1 cellular context compared by ENCODE assay signal in the genomic region with DNA sequence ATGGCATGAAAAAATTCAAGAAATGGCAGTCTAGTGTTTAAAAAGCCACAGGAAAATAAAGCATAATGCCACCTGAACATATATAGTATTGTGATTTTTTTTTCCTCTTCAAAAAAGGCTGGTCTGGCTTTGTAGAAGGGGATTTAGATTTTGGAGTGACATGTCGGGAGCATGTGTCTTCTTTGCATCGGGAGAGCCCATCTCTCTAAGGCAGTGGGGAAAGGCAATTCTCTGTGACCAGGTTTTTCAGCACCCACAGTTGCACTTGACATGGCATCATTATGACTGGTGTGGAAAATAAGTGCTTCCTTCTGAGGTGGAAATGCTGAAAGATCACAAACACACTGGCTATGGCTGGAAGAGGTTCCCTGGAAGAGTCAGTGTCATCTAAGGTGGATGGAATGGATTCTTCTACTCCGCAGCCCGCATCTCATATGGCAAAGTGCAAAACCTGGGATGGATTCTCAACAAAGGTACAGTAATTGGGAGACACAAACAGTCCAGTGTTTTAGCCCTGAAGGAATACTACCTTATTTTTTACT.
A peak's percentile ranks its signal among the peaks of the same experiment; 100 is the strongest.
TF ChIP-seq lines count a peak whose summit lies in the region.

No MANE protein-coding gene starts in this region.

TF ChIP-seq in HepG2, 621 proteins besides CTCF, POLR2A, EP300 and RAD21 (continued from another document and continues in another):
- TF ChIP-seq, protein P1, sequence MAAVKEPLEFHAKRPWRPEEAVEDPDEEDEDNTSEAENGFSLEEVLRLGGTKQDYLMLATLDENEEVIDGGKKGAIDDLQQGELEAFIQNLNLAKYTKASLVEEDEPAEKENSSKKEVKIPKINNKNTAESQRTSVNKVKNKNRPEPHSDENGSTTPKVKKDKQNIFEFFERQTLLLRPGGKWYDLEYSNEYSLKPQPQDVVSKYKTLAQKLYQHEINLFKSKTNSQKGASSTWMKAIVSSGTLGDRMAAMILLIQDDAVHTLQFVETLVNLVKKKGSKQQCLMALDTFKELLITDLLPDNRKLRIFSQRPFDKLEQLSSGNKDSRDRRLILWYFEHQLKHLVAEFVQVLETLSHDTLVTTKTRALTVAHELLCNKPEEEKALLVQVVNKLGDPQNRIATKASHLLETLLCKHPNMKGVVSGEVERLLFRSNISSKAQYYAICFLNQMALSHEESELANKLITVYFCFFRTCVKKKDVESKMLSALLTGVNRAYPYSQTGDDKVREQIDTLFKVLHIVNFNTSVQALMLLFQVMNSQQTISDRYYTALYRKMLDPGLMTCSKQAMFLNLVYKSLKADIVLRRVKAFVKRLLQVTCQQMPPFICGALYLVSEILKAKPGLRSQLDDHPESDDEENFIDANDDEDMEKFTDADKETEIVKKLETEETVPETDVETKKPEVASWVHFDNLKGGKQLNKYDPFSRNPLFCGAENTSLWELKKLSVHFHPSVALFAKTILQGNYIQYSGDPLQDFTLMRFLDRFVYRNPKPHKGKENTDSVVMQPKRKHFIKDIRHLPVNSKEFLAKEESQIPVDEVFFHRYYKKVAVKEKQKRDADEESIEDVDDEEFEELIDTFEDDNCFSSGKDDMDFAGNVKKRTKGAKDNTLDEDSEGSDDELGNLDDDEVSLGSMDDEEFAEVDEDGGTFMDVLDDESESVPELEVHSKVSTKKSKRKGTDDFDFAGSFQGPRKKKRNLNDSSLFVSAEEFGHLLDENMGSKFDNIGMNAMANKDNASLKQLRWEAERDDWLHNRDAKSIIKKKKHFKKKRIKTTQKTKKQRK (IDR thresholded peaks at IDR 0.05; ENCODE audit: low read length): no peak
- TF ChIP-seq, protein P2, sequence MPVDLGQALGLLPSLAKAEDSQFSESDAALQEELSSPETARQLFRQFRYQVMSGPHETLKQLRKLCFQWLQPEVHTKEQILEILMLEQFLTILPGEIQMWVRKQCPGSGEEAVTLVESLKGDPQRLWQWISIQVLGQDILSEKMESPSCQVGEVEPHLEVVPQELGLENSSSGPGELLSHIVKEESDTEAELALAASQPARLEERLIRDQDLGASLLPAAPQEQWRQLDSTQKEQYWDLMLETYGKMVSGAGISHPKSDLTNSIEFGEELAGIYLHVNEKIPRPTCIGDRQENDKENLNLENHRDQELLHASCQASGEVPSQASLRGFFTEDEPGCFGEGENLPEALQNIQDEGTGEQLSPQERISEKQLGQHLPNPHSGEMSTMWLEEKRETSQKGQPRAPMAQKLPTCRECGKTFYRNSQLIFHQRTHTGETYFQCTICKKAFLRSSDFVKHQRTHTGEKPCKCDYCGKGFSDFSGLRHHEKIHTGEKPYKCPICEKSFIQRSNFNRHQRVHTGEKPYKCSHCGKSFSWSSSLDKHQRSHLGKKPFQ (CRISPR knock-in tag; IDR thresholded peaks at IDR 0.05; ENCODE audit: insufficient replicate concordance): no peak
- TF ChIP-seq, protein P3, sequence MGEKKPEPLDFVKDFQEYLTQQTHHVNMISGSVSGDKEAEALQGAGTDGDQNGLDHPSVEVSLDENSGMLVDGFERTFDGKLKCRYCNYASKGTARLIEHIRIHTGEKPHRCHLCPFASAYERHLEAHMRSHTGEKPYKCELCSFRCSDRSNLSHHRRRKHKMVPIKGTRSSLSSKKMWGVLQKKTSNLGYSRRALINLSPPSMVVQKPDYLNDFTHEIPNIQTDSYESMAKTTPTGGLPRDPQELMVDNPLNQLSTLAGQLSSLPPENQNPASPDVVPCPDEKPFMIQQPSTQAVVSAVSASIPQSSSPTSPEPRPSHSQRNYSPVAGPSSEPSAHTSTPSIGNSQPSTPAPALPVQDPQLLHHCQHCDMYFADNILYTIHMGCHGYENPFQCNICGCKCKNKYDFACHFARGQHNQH (CRISPR knock-in tag; IDR thresholded peaks at IDR 0.05): 0 out of 2 replicates have a peak, but pooled peaks have one; percentile 31
- no peak for TF ChIP-seq ZNF883 (CRISPR knock-in tag; IDR thresholded peaks at IDR 0.05; ENCODE audit: not compliant biosample characterization)
- TF ChIP-seq TGIF2 (CRISPR knock-in tag; IDR thresholded peaks at IDR 0.05): no peak; the same call in 1 of the 2 replicates
- no peak for TF ChIP-seq SCMH1 (CRISPR knock-in tag; IDR thresholded peaks at IDR 0.05; ENCODE audit: borderline replicate concordance)
- peak; percentile 39; the same call in 1 of the 2 replicates for TF ChIP-seq PHF21A (CRISPR knock-in tag; IDR thresholded peaks at IDR 0.05)
- TF ChIP-seq, protein P4, sequence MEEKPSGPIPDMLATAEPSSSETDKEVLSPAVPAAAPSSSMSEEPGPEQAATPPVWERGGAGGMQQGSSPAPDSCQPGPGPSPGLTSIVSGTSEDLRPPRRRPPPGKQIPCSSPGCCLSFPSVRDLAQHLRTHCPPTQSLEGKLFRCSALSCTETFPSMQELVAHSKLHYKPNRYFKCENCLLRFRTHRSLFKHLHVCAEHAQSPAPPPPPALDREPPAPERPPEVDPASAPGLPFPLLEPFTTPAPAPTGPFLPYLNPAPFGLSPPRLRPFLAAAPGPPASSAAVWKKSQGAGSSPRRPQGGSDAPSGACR (CRISPR knock-in tag; IDR thresholded peaks at IDR 0.05): 0 out of 2 replicates have a peak, but pooled peaks have one; percentile 33
- TF ChIP-seq ZNF251 (CRISPR knock-in tag; IDR thresholded peaks at IDR 0.05): no peak
- TF ChIP-seq PAX8 (CRISPR knock-in tag; IDR thresholded peaks at IDR 0.05; ENCODE audit: borderline replicate concordance): no peak
- TF ChIP-seq, protein P5, sequence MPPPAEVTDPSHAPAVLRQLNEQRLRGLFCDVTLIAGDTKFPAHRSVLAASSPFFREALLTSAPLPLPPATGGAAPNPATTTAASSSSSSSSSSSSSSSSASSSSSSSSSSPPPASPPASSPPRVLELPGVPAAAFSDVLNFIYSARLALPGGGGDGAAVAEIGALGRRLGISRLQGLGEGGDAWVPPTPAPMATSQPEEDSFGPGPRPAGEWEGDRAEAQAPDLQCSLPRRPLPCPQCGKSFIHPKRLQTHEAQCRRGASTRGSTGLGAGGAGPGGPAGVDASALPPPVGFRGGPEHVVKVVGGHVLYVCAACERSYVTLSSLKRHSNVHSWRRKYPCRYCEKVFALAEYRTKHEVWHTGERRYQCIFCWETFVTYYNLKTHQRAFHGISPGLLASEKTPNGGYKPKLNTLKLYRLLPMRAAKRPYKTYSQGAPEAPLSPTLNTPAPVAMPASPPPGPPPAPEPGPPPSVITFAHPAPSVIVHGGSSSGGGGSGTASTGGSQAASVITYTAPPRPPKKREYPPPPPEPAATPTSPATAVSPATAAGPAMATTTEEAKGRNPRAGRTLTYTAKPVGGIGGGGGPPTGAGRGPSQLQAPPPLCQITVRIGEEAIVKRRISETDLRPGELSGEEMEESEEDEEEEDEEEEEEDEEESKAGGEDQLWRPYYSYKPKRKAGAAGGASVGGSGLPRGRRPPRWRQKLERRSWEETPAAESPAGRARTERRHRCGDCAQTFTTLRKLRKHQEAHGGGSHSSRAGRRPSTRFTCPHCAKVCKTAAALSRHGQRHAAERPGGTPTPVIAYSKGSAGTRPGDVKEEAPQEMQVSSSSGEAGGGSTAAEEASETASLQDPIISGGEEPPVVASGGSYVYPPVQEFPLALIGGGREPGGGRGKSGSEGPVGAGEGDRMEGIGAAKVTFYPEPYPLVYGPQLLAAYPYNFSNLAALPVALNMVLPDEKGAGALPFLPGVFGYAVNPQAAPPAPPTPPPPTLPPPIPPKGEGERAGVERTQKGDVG (CRISPR knock-in tag; IDR thresholded peaks at IDR 0.05; ENCODE audit: borderline replicate concordance): no peak
- TF ChIP-seq ZNF674 (CRISPR knock-in tag; IDR thresholded peaks at IDR 0.05; ENCODE audit: low read depth): no peak
- no peak for TF ChIP-seq RXRA (CRISPR knock-in tag; IDR thresholded peaks at IDR 0.05)
- TF ChIP-seq, protein P6, sequence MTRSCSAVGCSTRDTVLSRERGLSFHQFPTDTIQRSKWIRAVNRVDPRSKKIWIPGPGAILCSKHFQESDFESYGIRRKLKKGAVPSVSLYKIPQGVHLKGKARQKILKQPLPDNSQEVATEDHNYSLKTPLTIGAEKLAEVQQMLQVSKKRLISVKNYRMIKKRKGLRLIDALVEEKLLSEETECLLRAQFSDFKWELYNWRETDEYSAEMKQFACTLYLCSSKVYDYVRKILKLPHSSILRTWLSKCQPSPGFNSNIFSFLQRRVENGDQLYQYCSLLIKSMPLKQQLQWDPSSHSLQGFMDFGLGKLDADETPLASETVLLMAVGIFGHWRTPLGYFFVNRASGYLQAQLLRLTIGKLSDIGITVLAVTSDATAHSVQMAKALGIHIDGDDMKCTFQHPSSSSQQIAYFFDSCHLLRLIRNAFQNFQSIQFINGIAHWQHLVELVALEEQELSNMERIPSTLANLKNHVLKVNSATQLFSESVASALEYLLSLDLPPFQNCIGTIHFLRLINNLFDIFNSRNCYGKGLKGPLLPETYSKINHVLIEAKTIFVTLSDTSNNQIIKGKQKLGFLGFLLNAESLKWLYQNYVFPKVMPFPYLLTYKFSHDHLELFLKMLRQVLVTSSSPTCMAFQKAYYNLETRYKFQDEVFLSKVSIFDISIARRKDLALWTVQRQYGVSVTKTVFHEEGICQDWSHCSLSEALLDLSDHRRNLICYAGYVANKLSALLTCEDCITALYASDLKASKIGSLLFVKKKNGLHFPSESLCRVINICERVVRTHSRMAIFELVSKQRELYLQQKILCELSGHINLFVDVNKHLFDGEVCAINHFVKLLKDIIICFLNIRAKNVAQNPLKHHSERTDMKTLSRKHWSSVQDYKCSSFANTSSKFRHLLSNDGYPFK (CRISPR knock-in tag; IDR thresholded peaks at IDR 0.05; ENCODE audit: borderline replicate concordance): no peak
- TF ChIP-seq ETV5 (CRISPR knock-in tag; IDR thresholded peaks at IDR 0.05; ENCODE audit: borderline replicate concordance): no peak
- TF ChIP-seq, protein P7, sequence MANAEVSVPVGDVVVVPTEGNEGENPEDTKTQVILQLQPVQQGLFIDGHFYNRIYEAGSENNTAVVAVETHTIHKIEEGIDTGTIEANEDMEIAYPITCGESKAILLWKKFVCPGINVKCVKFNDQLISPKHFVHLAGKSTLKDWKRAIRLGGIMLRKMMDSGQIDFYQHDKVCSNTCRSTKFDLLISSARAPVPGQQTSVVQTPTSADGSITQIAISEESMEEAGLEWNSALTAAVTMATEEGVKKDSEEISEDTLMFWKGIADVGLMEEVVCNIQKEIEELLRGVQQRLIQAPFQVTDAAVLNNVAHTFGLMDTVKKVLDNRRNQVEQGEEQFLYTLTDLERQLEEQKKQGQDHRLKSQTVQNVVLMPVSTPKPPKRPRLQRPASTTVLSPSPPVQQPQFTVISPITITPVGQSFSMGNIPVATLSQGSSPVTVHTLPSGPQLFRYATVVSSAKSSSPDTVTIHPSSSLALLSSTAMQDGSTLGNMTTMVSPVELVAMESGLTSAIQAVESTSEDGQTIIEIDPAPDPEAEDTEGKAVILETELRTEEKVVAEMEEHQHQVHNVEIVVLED (CRISPR knock-in tag; IDR thresholded peaks at IDR 0.05; ENCODE audit: borderline replicate concordance): peak; percentile 67; the same call in 1 of the 2 replicates
- TF ChIP-seq, protein P8, sequence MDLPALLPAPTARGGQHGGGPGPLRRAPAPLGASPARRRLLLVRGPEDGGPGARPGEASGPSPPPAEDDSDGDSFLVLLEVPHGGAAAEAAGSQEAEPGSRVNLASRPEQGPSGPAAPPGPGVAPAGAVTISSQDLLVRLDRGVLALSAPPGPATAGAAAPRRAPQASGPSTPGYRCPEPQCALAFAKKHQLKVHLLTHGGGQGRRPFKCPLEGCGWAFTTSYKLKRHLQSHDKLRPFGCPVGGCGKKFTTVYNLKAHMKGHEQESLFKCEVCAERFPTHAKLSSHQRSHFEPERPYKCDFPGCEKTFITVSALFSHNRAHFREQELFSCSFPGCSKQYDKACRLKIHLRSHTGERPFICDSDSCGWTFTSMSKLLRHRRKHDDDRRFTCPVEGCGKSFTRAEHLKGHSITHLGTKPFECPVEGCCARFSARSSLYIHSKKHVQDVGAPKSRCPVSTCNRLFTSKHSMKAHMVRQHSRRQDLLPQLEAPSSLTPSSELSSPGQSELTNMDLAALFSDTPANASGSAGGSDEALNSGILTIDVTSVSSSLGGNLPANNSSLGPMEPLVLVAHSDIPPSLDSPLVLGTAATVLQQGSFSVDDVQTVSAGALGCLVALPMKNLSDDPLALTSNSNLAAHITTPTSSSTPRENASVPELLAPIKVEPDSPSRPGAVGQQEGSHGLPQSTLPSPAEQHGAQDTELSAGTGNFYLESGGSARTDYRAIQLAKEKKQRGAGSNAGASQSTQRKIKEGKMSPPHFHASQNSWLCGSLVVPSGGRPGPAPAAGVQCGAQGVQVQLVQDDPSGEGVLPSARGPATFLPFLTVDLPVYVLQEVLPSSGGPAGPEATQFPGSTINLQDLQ (CRISPR knock-in tag; IDR thresholded peaks at IDR 0.05): no peak
- TF ChIP-seq, protein P9, sequence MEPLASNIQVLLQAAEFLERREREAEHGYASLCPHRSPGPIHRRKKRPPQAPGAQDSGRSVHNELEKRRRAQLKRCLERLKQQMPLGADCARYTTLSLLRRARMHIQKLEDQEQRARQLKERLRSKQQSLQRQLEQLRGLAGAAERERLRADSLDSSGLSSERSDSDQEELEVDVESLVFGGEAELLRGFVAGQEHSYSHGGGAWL (CRISPR knock-in tag; IDR thresholded peaks at IDR 0.05): no peak
- peak; percentile 44 for TF ChIP-seq SKI (IDR thresholded peaks at IDR 0.05; ENCODE audit: partially characterized antibody)
- TF ChIP-seq PHF8 (CRISPR knock-in tag; IDR thresholded peaks at IDR 0.05): no peak
- TF ChIP-seq ZNF24 (IDR thresholded peaks at IDR 0.05): no peak
- TF ChIP-seq, protein P10, sequence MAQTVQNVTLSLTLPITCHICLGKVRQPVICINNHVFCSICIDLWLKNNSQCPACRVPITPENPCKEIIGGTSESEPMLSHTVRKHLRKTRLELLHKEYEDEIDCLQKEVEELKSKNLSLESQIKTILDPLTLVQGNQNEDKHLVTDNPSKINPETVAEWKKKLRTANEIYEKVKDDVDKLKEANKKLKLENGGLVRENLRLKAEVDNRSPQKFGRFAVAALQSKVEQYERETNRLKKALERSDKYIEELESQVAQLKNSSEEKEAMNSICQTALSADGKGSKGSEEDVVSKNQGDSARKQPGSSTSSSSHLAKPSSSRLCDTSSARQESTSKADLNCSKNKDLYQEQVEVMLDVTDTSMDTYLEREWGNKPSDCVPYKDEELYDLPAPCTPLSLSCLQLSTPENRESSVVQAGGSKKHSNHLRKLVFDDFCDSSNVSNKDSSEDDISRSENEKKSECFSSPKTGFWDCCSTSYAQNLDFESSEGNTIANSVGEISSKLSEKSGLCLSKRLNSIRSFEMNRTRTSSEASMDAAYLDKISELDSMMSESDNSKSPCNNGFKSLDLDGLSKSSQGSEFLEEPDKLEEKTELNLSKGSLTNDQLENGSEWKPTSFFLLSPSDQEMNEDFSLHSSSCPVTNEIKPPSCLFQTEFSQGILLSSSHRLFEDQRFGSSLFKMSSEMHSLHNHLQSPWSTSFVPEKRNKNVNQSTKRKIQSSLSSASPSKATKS (CRISPR knock-in tag; IDR thresholded peaks at IDR 0.05): no peak
- no peak for TF ChIP-seq ZNF605 (CRISPR knock-in tag; IDR thresholded peaks at IDR 0.05)
- TF ChIP-seq, protein P11, sequence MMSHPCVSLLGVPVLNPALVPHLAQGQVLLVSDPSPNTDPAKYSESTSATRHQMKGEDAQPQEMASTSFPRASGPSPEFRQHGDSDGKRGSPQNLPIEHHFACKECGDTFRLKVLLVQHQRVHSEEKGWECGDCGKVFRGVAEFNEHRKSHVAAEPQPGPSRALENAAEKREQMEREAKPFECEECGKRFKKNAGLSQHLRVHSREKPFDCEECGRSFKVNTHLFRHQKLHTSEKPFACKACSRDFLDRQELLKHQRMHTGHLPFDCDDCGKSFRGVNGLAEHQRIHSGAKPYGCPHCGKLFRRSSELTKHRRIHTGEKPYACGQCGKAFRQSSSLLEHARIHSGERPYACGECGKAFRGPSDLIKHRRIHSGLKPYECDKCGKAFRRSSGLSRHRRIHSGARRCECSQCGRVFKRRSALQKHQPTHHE (CRISPR knock-in tag; IDR thresholded peaks at IDR 0.05; ENCODE audit: borderline replicate concordance): no peak
- TF ChIP-seq SYNCRIP (IDR thresholded peaks at IDR 0.05; ENCODE audit: insufficient read depth, low read depth, low read length): no peak
- no peak for TF ChIP-seq ZFY (CRISPR knock-in tag; IDR thresholded peaks at IDR 0.05)
- no peak for TF ChIP-seq ARHGAP35 (CRISPR knock-in tag; IDR thresholded peaks at IDR 0.05; ENCODE audit: borderline replicate concordance)
- peak; percentile 69; the same call in 1 of the 2 replicates for TF ChIP-seq DMAP1 (CRISPR knock-in tag; IDR thresholded peaks at IDR 0.05)
- peak; percentile 44; the same call in 1 of the 2 replicates for TF ChIP-seq MTF2 (CRISPR knock-in tag; IDR thresholded peaks at IDR 0.05; ENCODE audit: borderline replicate concordance)
- TF ChIP-seq FOXK2 (IDR thresholded peaks at IDR 0.05): peak; percentile 98
